In genomic region chr19:6825076-6825774, GRCh38 we compare ENCODE assay signal across 1 cellular context.
TF ChIP-seq lines count a peak whose summit lies in the region.

No MANE protein-coding gene starts in this region.

TF ChIP-seq in A549, 52 proteins besides CTCF, POLR2A, EP300 and RAD21:
- TF ChIP-seq ZFP36 (IDR thresholded peaks at IDR 0.05; ENCODE audit: borderline replicate concordance, partially characterized antibody): peak; percentile 42
- TF ChIP-seq ZNF302 (CRISPR knock-in tag; IDR thresholded peaks at IDR 0.05): no peak
